Comparison of ENCODE assay signal across 26 cellular contexts in genomic region chr3:17054301-17054700, GRCh38.
DNase-seq lines count a peak whose midpoint lies in the region; ATAC-seq, FAIRE-seq and TF ChIP-seq lines count a peak whose summit lies in the region.
"Had no signal": no experiment of that assay in that cellular context is flagged by ENCODE, and none has a peak within 500 bp of the region (broad histone marks: within the 10 kb centered on the region; RNA-seq: fewer than 3 reads in every experiment).

No MANE protein-coding gene starts in this region.

- H3K4me1 Mint-ChIP-seq in activated CD4-positive, alpha-beta memory T cell treated with anti-CD3 and anti-CD28 coated beads for 36 hours (ENCODE audit: low read depth) = peaks cover 22% of the 10 kb centered on the region
- peaks cover 30% of the 10 kb centered on the region for H3K4me1 Mint-ChIP-seq in activated CD4-positive, alpha-beta memory T cell treated with anti-CD3 and anti-CD28 coated beads, Interleukin-2, amount 10 ng/mL, durations not matched to agents 7 days and 5 days
- peaks cover 15% of the 10 kb centered on the region for H3K4me1 Mint-ChIP-seq in activated naive CD8-positive, alpha-beta T cell (ENCODE audit: low read depth)
- H3K4me1 Mint-ChIP-seq: nephron progenitor cell had no signal

- peak; percentile 5 for FAIRE-seq in GM18507 (lab: Jason Lieb, UNC)
- FAIRE-seq in GM19239 (lab: Jason Lieb, UNC) = no peak
- FAIRE-seq: A549, GM12892, pancreas, urothelium cell line had no signal

- H3K27ac ChIP-seq in osteoblast (ENCODE audit: low read depth, low read length) = peak overlapping the region; percentile 95
- H3K27ac ChIP-seq: A549, pancreas had no signal

- H4K20me1 ChIP-seq in osteoblast (ENCODE audit: insufficient read depth, low read length) = no peaks in the 10 kb centered on the region

- POLR2A ChIA-PET in activated CD4-positive, alpha-beta memory T cell treated with anti-CD3 and anti-CD28 coated beads for 36 hours (lab: Charles Lee) = no interaction called here
- POLR2A ChIA-PET in activated CD4-positive, alpha-beta memory T cell treated with anti-CD3 and anti-CD28 coated beads, Interleukin-2, amount 10 ng/mL, durations not matched to agents 7 days and 5 days (lab: Charles Lee) = no interaction called here

- peaks cover 21% of the 10 kb centered on the region for H3K9me3 Mint-ChIP-seq in activated CD4-positive, alpha-beta memory T cell treated with anti-CD3 and anti-CD28 coated beads for 36 hours
- H3K9me3 Mint-ChIP-seq in activated CD4-positive, alpha-beta memory T cell treated with anti-CD3 and anti-CD28 coated beads, Interleukin-2, amount 10 ng/mL, durations not matched to agents 7 days and 5 days = peaks cover 29% of the 10 kb centered on the region
- H3K9me3 Mint-ChIP-seq in activated naive CD8-positive, alpha-beta T cell (ENCODE audit: low read depth) = peaks cover 13% of the 10 kb centered on the region

- DNase-seq in activated CD4-positive, alpha-beta memory T cell treated with anti-CD3 and anti-CD28 coated beads for 36 hours = no peak
- DNase-seq in activated CD4-positive, alpha-beta memory T cell treated with anti-CD3 and anti-CD28 coated beads, Interleukin-2, amount 10 ng/mL, durations not matched to agents 7 days and 5 days = no peak
- DNase-seq in GM18507 (ENCODE audit: extremely low spot score, insufficient read length, low read depth) (no peak), osteoblast (ENCODE audit: insufficient read length, low spot score, missing footprints) (no peak), iPS-NIHi11 (ENCODE audit: low spot score) (no peak), GM19239 (ENCODE audit: insufficient read length, low spot score) (no peak)
- DNase-seq: anterior cingulate cortex; cortex of kidney; DND-41; islet precursor cell; midbrain; NCI-H1417 treated with DMSO at 0.1 percent for 48 hours; NCI-H446 treated with DMSO at 0.1 percent for 48 hours; nephron progenitor cell; pancreas; PC-3; SHP77; stimulated activated CD4-positive, alpha-beta T cell treated with anti-CD3 and anti-CD28 coated beads, Interleukin-2, amount 100 ng/mL, for 24 hours; testis had no signal

- H3K79me2 ChIP-seq in osteoblast (ENCODE audit: insufficient read depth, low read length) = no peaks in the 10 kb centered on the region

- no peak for TF ChIP-seq CTCF in osteoblast (IDR thresholded peaks at IDR 0.05; ENCODE audit: extremely low read depth, low read depth, low read length)

- H3K27me3 ChIP-seq in osteoblast (ENCODE audit: insufficient read depth, low read length) = no peaks in the 10 kb centered on the region
- H3K27me3 ChIP-seq: pancreas, testis had no signal

- H3K36me3 ChIP-seq in osteoblast (ENCODE audit: insufficient read depth, low read length) = no peaks in the 10 kb centered on the region
- H3K36me3 ChIP-seq: pancreas had no signal

- no peaks in the 10 kb centered on the region for H3K27me3 Mint-ChIP-seq in activated CD4-positive, alpha-beta memory T cell treated with anti-CD3 and anti-CD28 coated beads for 36 hours
- no peaks in the 10 kb centered on the region for H3K27me3 Mint-ChIP-seq in activated CD4-positive, alpha-beta memory T cell treated with anti-CD3 and anti-CD28 coated beads, Interleukin-2, amount 10 ng/mL, durations not matched to agents 7 days and 5 days
- no peaks in the 10 kb centered on the region for H3K27me3 Mint-ChIP-seq in activated naive CD8-positive, alpha-beta T cell
- H3K27me3 Mint-ChIP-seq: B cell had no signal

- no peak for ATAC-seq in activated CD4-positive, CD25-positive, alpha-beta regulatory T cell treated with anti-CD3 and anti-CD28 coated beads, Interleukin-2, amount 50 U/mL, for 24 hours
- ATAC-seq: A549, pancreas, PC-3 had no signal

- H3K27ac Mint-ChIP-seq in activated CD4-positive, alpha-beta memory T cell treated with anti-CD3 and anti-CD28 coated beads for 36 hours = peak overlapping the region; percentile 31
- H3K27ac Mint-ChIP-seq in activated CD4-positive, alpha-beta memory T cell treated with anti-CD3 and anti-CD28 coated beads, Interleukin-2, amount 10 ng/mL, durations not matched to agents 7 days and 5 days = no peak overlapping the region
- peak overlapping the region; percentile 5 for H3K27ac Mint-ChIP-seq in activated naive CD8-positive, alpha-beta T cell
- H3K27ac Mint-ChIP-seq: B cell, nephron progenitor cell had no signal

- H2AFZ ChIP-seq in osteoblast (ENCODE audit: low read length) = no peak overlapping the region

- peaks cover 26% of the 10 kb centered on the region for H3K4me1 ChIP-seq in osteoblast (ENCODE audit: insufficient read depth, low read length)
- H3K4me1 ChIP-seq: A549, pancreas had no signal

- H3K4me3 Mint-ChIP-seq in activated CD4-positive, alpha-beta memory T cell treated with anti-CD3 and anti-CD28 coated beads for 36 hours = no peak overlapping the region
- H3K4me3 Mint-ChIP-seq in activated CD4-positive, alpha-beta memory T cell treated with anti-CD3 and anti-CD28 coated beads, Interleukin-2, amount 10 ng/mL, durations not matched to agents 7 days and 5 days = no peak overlapping the region
- no peak overlapping the region for H3K4me3 Mint-ChIP-seq in activated naive CD8-positive, alpha-beta T cell
- H3K4me3 Mint-ChIP-seq: B cell, nephron progenitor cell had no signal

- CTCF ChIA-PET in activated CD4-positive, alpha-beta memory T cell treated with anti-CD3 and anti-CD28 coated beads for 36 hours (lab: Charles Lee) = no interaction called here
- CTCF ChIA-PET in activated CD4-positive, alpha-beta memory T cell treated with anti-CD3 and anti-CD28 coated beads, Interleukin-2, amount 10 ng/mL, durations not matched to agents 7 days and 5 days (lab: Charles Lee) = no interaction called here

- intact Hi-C loops in activated CD4-positive, alpha-beta memory T cell treated with anti-CD3 and anti-CD28 coated beads for 36 hours (cut with micrococcal nuclease) = no loop called here

- no peak overlapping the region for H3K4me3 ChIP-seq in osteoblast (ENCODE audit: insufficient read depth, low read length)
- H3K4me3 ChIP-seq: A549, pancreas, smooth muscle cell, testis had no signal

- H3K4me2 ChIP-seq in osteoblast (ENCODE audit: insufficient read depth, low read length) = no peak overlapping the region
- H3K4me2 ChIP-seq: A549, smooth muscle cell had no signal

- peaks cover 34% of the 10 kb centered on the region for H3K36me3 Mint-ChIP-seq in activated CD4-positive, alpha-beta memory T cell treated with anti-CD3 and anti-CD28 coated beads for 36 hours
- H3K36me3 Mint-ChIP-seq in activated CD4-positive, alpha-beta memory T cell treated with anti-CD3 and anti-CD28 coated beads, Interleukin-2, amount 10 ng/mL, durations not matched to agents 7 days and 5 days (ENCODE audit: low read depth) = peaks cover 67% of the 10 kb centered on the region
- H3K36me3 Mint-ChIP-seq in activated naive CD8-positive, alpha-beta T cell = peaks cover 48% of the 10 kb centered on the region

- no peaks in the 10 kb centered on the region for H3K9me3 ChIP-seq in osteoblast (ENCODE audit: low read depth, low read length)
- H3K9me3 ChIP-seq: A549, pancreas, testis had no signal
